In the genomic region with DNA sequence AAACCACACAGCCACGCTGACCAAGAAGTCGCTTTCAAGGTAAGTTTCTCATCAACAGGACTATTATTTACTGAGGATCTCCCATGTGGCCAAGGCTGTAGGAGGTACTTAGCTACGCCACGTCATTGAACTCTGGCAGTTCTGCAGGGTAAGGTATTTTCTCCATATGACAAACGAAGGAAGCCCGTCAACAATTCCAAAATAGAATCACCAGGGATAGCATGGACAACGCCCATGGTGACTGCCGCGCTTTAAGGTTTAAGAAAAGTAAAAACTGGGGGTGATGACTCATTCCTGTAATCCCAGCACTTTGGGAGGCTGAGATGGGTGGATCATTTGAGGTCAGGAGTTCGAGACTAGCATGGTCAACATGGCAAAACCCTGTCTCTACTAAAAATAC, we compare ENCODE assay signal across 10 cellular contexts. TPM values are rescaled to one million over a fixed set of nuclear protein-coding genes. Genes with fewer than 3 reads are reported as not detected.
DNase-seq lines count a peak whose midpoint lies in the region; ATAC-seq and TF ChIP-seq lines count a peak whose summit lies in the region.
"Had no signal": no experiment of that assay in that cellular context is flagged by ENCODE, and none has a peak within 500 bp of the region (broad histone marks: within the 10 kb centered on the region; RNA-seq: fewer than 3 reads in every experiment).

No MANE protein-coding gene starts in this region.

- H3K27me3 ChIP-seq in brain microvascular endothelial cell (replicated peaks) = no peaks in the 10 kb centered on the region
- no peaks in the 10 kb centered on the region for H3K27me3 ChIP-seq in left lung
- H3K27me3 ChIP-seq in tibial artery = no peaks in the 10 kb centered on the region

- H3K4me3 ChIP-seq in brain microvascular endothelial cell (ENCODE audit: low read depth, low read length) (no peak overlapping the region), left lung (no peak overlapping the region), tibial artery (no peak overlapping the region)

- TF ChIP-seq CTCF in brain microvascular endothelial cell (IDR thresholded peaks at IDR 0.05; ENCODE audit: low read depth, low read length, missing control alignments) = no peak
- TF ChIP-seq CTCF in left lung (IDR thresholded peaks at IDR 0.05) = no peak
- no peak for TF ChIP-seq CTCF in tibial artery (IDR thresholded peaks at IDR 0.05)

- DNase-seq in HT1080 (ENCODE audit: low read depth) (peak; percentile 92), brain microvascular endothelial cell (peak; percentile 94), left lung (no peak), tibial artery (no peak), NCI-H146 (lab: John Stamatoyannopoulos, UW) (no peak), NCI-H1436 treated with DMSO at 0.1 percent for 48 hours (lab: John Stamatoyannopoulos, UW) (no peak), cerebellum (ENCODE audit: low spot score) (no peak)
- DNase-seq: foreskin melanocyte, NCI-H748 treated with DMSO at 0.1 percent for 48 hours had no signal

- H3K36me3 ChIP-seq in brain microvascular endothelial cell (replicated peaks) (peaks cover 49% of the 10 kb centered on the region), left lung (peaks cover 0 to 44% of the 10 kb centered on the region in 2 donors), tibial artery (peaks cover 0 to 11% (median 10%) of the 10 kb centered on the region in 3 donors)

- in situ Hi-C loops in brain microvascular endothelial cell (cut with HindIII; ENCODE audit: low pct_ligation_motif_present, low sequenced_read_pairs) = no loop called here

- H3K27ac ChIP-seq in brain microvascular endothelial cell = peak overlapping the region; percentile 100
- peak overlapping the region; percentile 82 to 90 for H3K27ac ChIP-seq in left lung
- peak overlapping the region; percentile 10 to 64 for H3K27ac ChIP-seq in tibial artery

- ATAC-seq in left lung = no peak

- H3K4me1 ChIP-seq in left lung (peaks cover 52 to 88% of the 10 kb centered on the region in 2 donors), tibial artery (peaks cover 0 to 94% (median 66%) of the 10 kb centered on the region in 4 donors)

- intact Hi-C loops in left lung (cut with DNase I) = no loop called here
- intact Hi-C loops in tibial artery (cut with DNase I; ENCODE audit: low total_unique reads) = no loop called here

- H3K9me3 ChIP-seq in left lung = no peaks in the 10 kb centered on the region
- no peaks in the 10 kb centered on the region for H3K9me3 ChIP-seq in tibial artery

RNA-seq across cellular contexts. Expression of a gene that starts 28.6 kb away (rescaled TPM):
- total RNA-seq in HT1080 (2014; rRNA removed; shearing (Covaris generic)) = 9.2 and 10.8 TPM in 2 replicates
- 11.6 and 13.7 TPM in 2 replicates for polyA plus RNA-seq in HT1080 (2015; cell fraction: cytosol; rRNA removed)
- 13.8 and 19.4 TPM in 2 replicates for polyA plus RNA-seq in HT1080 (2015; cell fraction: nucleus; rRNA removed)
- total RNA-seq in left lung (10 to 100 TPM; 43.5 to 48.8 TPM), cerebellum (13.1 TPM)

RNA-seq across cellular contexts. Expression of a gene that starts 51.1 kb away (rescaled TPM):
- total RNA-seq in HT1080 (2014; rRNA removed; shearing (Covaris generic)) = not detected in 2 replicates
- polyA plus RNA-seq in HT1080 (2015; cell fraction: cytosol; rRNA removed) = not detected in 2 replicates
- polyA plus RNA-seq in HT1080 (2015; cell fraction: nucleus; rRNA removed) = not detected in 2 replicates
- not detected for total RNA-seq in left lung
- not detected for total RNA-seq in cerebellum
- total RNA-seq: activated T-helper 1 cell treated with anti-CD3 and anti-CD28 coated beads, Interleukin-12 subunit alpha, Interleukin-12 subunit beta, Interleukin-2, Interleukin-4 antibody, amounts not matched to agents 30 ng/mL and 10 ng/mL and 1 ng/mL, durations not matched to agents 14 hours and 24 hours and 36 hours had no signal

Comparison
In these comparisons a context has a peak if more than half of its experiments do, and no peak if none do; other contexts are left out.
1. DNase-seq: peak in HT1080 (single experiment) and brain microvascular endothelial cell (single experiment); none in left lung (0 of 2), tibial artery (0 of 2), NCI-H146 (single experiment), NCI-H1436 treated with DMSO at 0.1 percent for 48 hours (single experiment) and cerebellum (single experiment).
2. H3K27ac ChIP-seq: peak in every context shown above with its lines; median percentile 100 in brain microvascular endothelial cell; 86 in left lung; 37 in tibial artery.